8 cellular contexts compared by ENCODE assay signal in genomic region chr1:205811660-205812059, GRCh38. TPM values are rescaled to one million over a fixed set of nuclear protein-coding genes. Genes with fewer than 3 reads are reported as not detected.
DNase-seq lines count a peak whose midpoint lies in the region; ATAC-seq, FAIRE-seq and TF ChIP-seq lines count a peak whose summit lies in the region.

No MANE protein-coding gene starts in this region.

- TF ChIP-seq CTCF in DOHH2 (IDR thresholded peaks at IDR 0.05; ENCODE audit: low read depth, low read length, poor library complexity, severe bottlenecking): no peak
- TF ChIP-seq CTCF in fibroblast of mammary gland (conservative IDR thresholded peaks at IDR 0.05; ENCODE audit: control insufficient read depth, insufficient read depth, low read depth, low read length): no peak
- no peak for TF ChIP-seq CTCF in pancreas (IDR thresholded peaks at IDR 0.05)
- no peak for TF ChIP-seq CTCF in lower leg skin (IDR thresholded peaks at IDR 0.05)

- peak overlapping the region; percentile 93 for H3K4me2 ChIP-seq in DOHH2 (ENCODE audit: low read length)

- H3F3A ChIP-seq in DOHH2 (ENCODE audit: control insufficient read depth, insufficient read depth): peaks cover 4% of the 10 kb centered on the region

- ATAC-seq in pancreas (peak; percentile 32 to 64 (median 54)), GM19455 (IDR thresholded peaks at IDR 0.05; ENCODE audit: unreplicated experiment) (no peak)

- H3K4me1 ChIP-seq in DOHH2 (ENCODE audit: control insufficient read depth, low read length) (peaks cover 65% of the 10 kb centered on the region), SJSA1 (replicated peaks) (peaks cover 26% of the 10 kb centered on the region), pancreas (peaks cover 2 to 32% (median 17%) of the 10 kb centered on the region in 3 donors)

- no peaks in the 10 kb centered on the region for H3K9me3 ChIP-seq in DOHH2 (ENCODE audit: control insufficient read depth, insufficient read depth, low read length)
- no peaks in the 10 kb centered on the region for H3K9me3 ChIP-seq in SJSA1 (replicated peaks)
- H3K9me3 ChIP-seq in pancreas: no peaks in the 10 kb centered on the region

- H4K20me1 ChIP-seq in DOHH2 (ENCODE audit: control insufficient read depth, insufficient read depth, low read depth, low read length): peaks cover 10% of the 10 kb centered on the region

- H3K4me3 ChIP-seq in DOHH2 (ENCODE audit: low read length): peak overlapping the region; percentile 96
- peak overlapping the region; percentile 68 for H3K4me3 ChIP-seq in SJSA1
- peak overlapping the region; percentile 78 for H3K4me3 ChIP-seq in fibroblast of mammary gland (ENCODE audit: control insufficient read depth, low read depth, low read length)
- peak overlapping the region; percentile 85 to 93 (median 86) for H3K4me3 ChIP-seq in pancreas
- H3K4me3 ChIP-seq in lower leg skin (ENCODE audit: low read depth, poor library complexity, severe bottlenecking): no peak overlapping the region

- H3K27me3 ChIP-seq in DOHH2 (ENCODE audit: control insufficient read depth, low read length) (no peaks in the 10 kb centered on the region), SJSA1 (replicated peaks) (no peaks in the 10 kb centered on the region), pancreas (no peaks in the 10 kb centered on the region)

- intact Hi-C loops in pancreas (cut with DNase I) (no loop called here), lower leg skin (cut with DNase I; ENCODE audit: low total_unique reads) (no loop called here)

- no peak overlapping the region for H3K27ac ChIP-seq in DOHH2 (ENCODE audit: low read depth, low read length)
- H3K27ac ChIP-seq in SJSA1: no peak overlapping the region
- H3K27ac ChIP-seq in pancreas: peak overlapping the region; percentile 71 to 92 (median 88)

- TF ChIP-seq POLR2A in lower leg skin (IDR thresholded peaks at IDR 0.05): no peak

- no peaks in the 10 kb centered on the region for H3K9me2 ChIP-seq in DOHH2 (replicated peaks; ENCODE audit: control insufficient read depth, low read length)

- H3K79me2 ChIP-seq in DOHH2 (ENCODE audit: control insufficient read depth, low read length): peaks cover 81% of the 10 kb centered on the region

- peaks cover 34% of the 10 kb centered on the region for H3K36me3 ChIP-seq in DOHH2 (ENCODE audit: control insufficient read depth, low read length)
- H3K36me3 ChIP-seq in SJSA1: peaks cover 35% of the 10 kb centered on the region
- H3K36me3 ChIP-seq in pancreas: no peaks in the 10 kb centered on the region

- 7 to 14% methylated on average over 5 of the region's 5 CpGs for WGBS in pancreas, 2 donors
- 31 to 38% methylated on average over 5 of the region's 5 CpGs for WGBS in lower leg skin, 2 donors

- no peak for FAIRE-seq in pancreas (lab: Jason Lieb, UNC)

- DNase-seq in SJSA1 (ENCODE audit: low read depth in 1 of 2, low spot score in 2 of 2) (no peak), fibroblast of mammary gland (ENCODE audit: low read depth) (no peak), pancreas (peak in 4 of 6 donors; percentile 46 to 81 (median 70)), lower leg skin (ENCODE audit: low spot score in 2 of 2) (no peak), epidermal melanocyte (ENCODE audit: insufficient read length, low spot score) (no peak)
- DNase-seq in activated effector memory CD4-positive, alpha-beta T cell treated with anti-CD3 and anti-CD28 coated beads, Interleukin-2, amount 50 U/mL, for 16 hours: no peak

RNA-seq across cellular contexts. Expression of gene SLC41A1, which starts 1.3 kb away (rescaled TPM):
- 17.2 and 21.0 TPM in 2 replicates for total RNA-seq in SJSA1 (2014; rRNA removed; shearing (Covaris generic))
- total RNA-seq in pancreas (10 to 100 TPM; 27.7 to 57.7 (median 41.1) TPM), lower leg skin (10 to 100 TPM; 12.8 to 22.0 (median 15.8) TPM)
- 10 to 100 TPM; 20.7 to 27.4 TPM for polyA plus RNA-seq in pancreas

RNA-seq across cellular contexts. Expression of gene RAB29, which starts 36.4 kb away (rescaled TPM):
- 18.1 and 25.6 TPM in 2 replicates for total RNA-seq in SJSA1 (2014; rRNA removed; shearing (Covaris generic))
- total RNA-seq in pancreas (10 to 100 TPM in 2 of 6 donors, 1 to 10 TPM in 4; 5.4 to 12.2 (median 7.0) TPM), lower leg skin (10 to 100 TPM in 2 of 4 donors, 1 to 10 TPM in 2; 5.3 to 11.5 (median 9.8) TPM)
- 10 to 100 TPM in 1 of 2 donors, 1 to 10 TPM in 1; 6.5 to 10.8 TPM for polyA plus RNA-seq in pancreas

RNA-seq across cellular contexts. Expression of gene PM20D1, which starts 38.3 kb away (rescaled TPM):
- not detected in 2 replicates for total RNA-seq in SJSA1 (2014; rRNA removed; shearing (Covaris generic))
- 10 to 100 TPM; 19.1 to 54.6 (median 24.1) TPM for total RNA-seq in pancreas
- 10 to 100 TPM in 1 of 2 donors, 1 to 10 TPM in 1; 5.6 to 15.8 TPM for polyA plus RNA-seq in pancreas
- total RNA-seq in lower leg skin: 10 to 100 TPM in 3 of 4 donors, 1 to 10 TPM in 1; 6.5 to 89.1 (median 35.0) TPM

Comparison
In these comparisons a context has a peak if more than half of its experiments do, and no peak if none do; other contexts are left out.
1. H3K27ac ChIP-seq: peak in pancreas (4 of 4); none in DOHH2 (single experiment) and SJSA1 (single experiment).
2. DNase-seq: peak in pancreas (4 of 6); none in SJSA1 (0 of 2), fibroblast of mammary gland (single experiment), activated effector memory CD4-positive, alpha-beta T cell treated with anti-CD3 and anti-CD28 coated beads, Interleukin-2, amount 50 U/mL, for 16 hours (single experiment), lower leg skin (0 of 2) and epidermal melanocyte (single experiment).